ENCODE assay signal across 11 cellular contexts in the genomic region with DNA sequence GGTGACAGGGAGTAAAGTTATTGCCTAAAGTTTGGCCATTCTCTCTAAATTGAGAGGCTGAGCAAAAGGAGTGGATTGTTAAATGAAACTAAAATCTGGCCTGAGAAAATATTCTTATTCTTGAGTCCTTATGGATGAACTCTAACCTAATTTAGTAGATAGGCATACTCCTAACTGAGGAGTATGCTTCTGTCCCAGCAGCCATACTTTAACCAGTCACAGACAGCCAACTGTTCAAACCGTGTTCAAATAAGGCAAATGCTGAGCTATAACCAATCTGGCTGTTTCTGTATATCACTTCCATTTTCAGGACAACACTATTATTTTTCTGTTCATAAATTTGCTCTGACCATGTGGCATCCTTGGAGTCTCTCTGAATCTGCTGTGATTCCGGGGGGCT.
A peak's percentile ranks its signal among the peaks of the same experiment; 100 is the strongest.
DNase-seq lines count a peak whose midpoint lies in the region; ATAC-seq and TF ChIP-seq lines count a peak whose summit lies in the region.
"Had no signal": no experiment of that assay in that cellular context is flagged by ENCODE, and none has a peak within 500 bp of the region (broad histone marks: within the 10 kb centered on the region; RNA-seq: fewer than 3 reads in every experiment).

No MANE protein-coding gene starts in this region.

- intact Hi-C loops in PC-9 (cut with micrococcal nuclease; ENCODE audit: unreplicated experiment): no loop called here

- H3K4me1 Mint-ChIP-seq in activated CD8-positive, alpha-beta memory T cell treated with anti-CD3 and anti-CD28 coated beads, Interleukin-2, amount 10 ng/mL, durations not matched to agents 7 days and 5 days: peaks cover 14% of the 10 kb centered on the region

- TF ChIP-seq CTCF in PC-9 (conservative IDR thresholded peaks at IDR 0.05): no peak
- no peak for TF ChIP-seq CTCF in parathyroid adenoma (IDR thresholded peaks at IDR 0.05)

- H3K27ac Mint-ChIP-seq in activated CD8-positive, alpha-beta memory T cell treated with anti-CD3 and anti-CD28 coated beads, Interleukin-2, amount 10 ng/mL, durations not matched to agents 7 days and 5 days: peak overlapping the region; percentile 80
- H3K27ac Mint-ChIP-seq: nephron progenitor cell had no signal

- H3K4me1 ChIP-seq in PC-9 (replicated peaks; ENCODE audit: insufficient read depth) (peaks cover 12% of the 10 kb centered on the region), parathyroid adenoma (no peaks in the 10 kb centered on the region)

- peaks cover 5% of the 10 kb centered on the region for H3K9me3 Mint-ChIP-seq in activated CD8-positive, alpha-beta memory T cell treated with anti-CD3 and anti-CD28 coated beads, Interleukin-2, amount 10 ng/mL, durations not matched to agents 7 days and 5 days (ENCODE audit: low read depth)

- no peaks in the 10 kb centered on the region for H3K9me3 ChIP-seq in PC-9 (ENCODE audit: insufficient read depth, low read depth)
- H3K9me3 ChIP-seq in parathyroid adenoma (ENCODE audit: control insufficient read depth, low read length): no peaks in the 10 kb centered on the region

- no peaks in the 10 kb centered on the region for H4K20me1 ChIP-seq in PC-9 (ENCODE audit: insufficient read depth)

- H3K9ac ChIP-seq in parathyroid adenoma: no peak overlapping the region

- H3K4me2 ChIP-seq in PC-9: peak overlapping the region; percentile 58
- peak overlapping the region; percentile 24 for H3K4me2 ChIP-seq in parathyroid adenoma (ENCODE audit: low read length)

- H3K9me2 ChIP-seq in PC-9 (ENCODE audit: insufficient read depth): no peaks in the 10 kb centered on the region; the same call in 1 of the 2 replicates

- no TSS peak for BruUV-seq in PC-9 (replicated peaks; lab: Mats Ljungman, UMichigan)

- CTCF ChIA-PET in activated CD8-positive, alpha-beta memory T cell treated with anti-CD3 and anti-CD28 coated beads, Interleukin-2, amount 10 ng/mL, durations not matched to agents 7 days and 5 days (lab: Charles Lee): no interaction called here
- CTCF ChIA-PET in PC-9 (lab: Charles Lee): interaction anchor here (0.6 kb wide), 1 partner anchor 96 kb away, joined by 3 read pairs; no protein-coding TSS in a partner anchor

- H3K36me3 ChIP-seq in PC-9 (ENCODE audit: low read depth) (no peaks in the 10 kb centered on the region), parathyroid adenoma (ENCODE audit: control insufficient read depth, insufficient read depth, low read length) (no peaks in the 10 kb centered on the region)

- H3K79me2 ChIP-seq in PC-9 (ENCODE audit: low read depth) (no peaks in the 10 kb centered on the region), parathyroid adenoma (no peaks in the 10 kb centered on the region)

- H3K27me3 ChIP-seq in PC-9 (ENCODE audit: insufficient read depth, low read depth) (no peaks in the 10 kb centered on the region), parathyroid adenoma (ENCODE audit: control insufficient read depth, insufficient read depth, low read length) (no peaks in the 10 kb centered on the region)

- POLR2A ChIA-PET in PC-9 (lab: Charles Lee; ENCODE audit: unreplicated experiment): no interaction called here

- no peak for DNase-seq in activated CD8-positive, alpha-beta memory T cell treated with anti-CD3 and anti-CD28 coated beads, Interleukin-2, amount 10 ng/mL, durations not matched to agents 7 days and 5 days
- no peak for DNase-seq in activated CD8-positive, alpha-beta memory T cell treated with anti-CD3 and anti-CD28 coated beads, Interleukin-2, amount 50 U/mL, for 4 hours
- DNase-seq in PC-9 (no peak), T-helper 9 cell (no peak), middle frontal gyrus (ENCODE audit: extremely low spot score, low spot score) (no peak)
- DNase-seq in stimulated activated CD4-positive, alpha-beta T cell treated with anti-CD3 and anti-CD28 coated beads, Interleukin-4, amount 100 ng/mL, for 24 hours: no peak
- DNase-seq: amygdala, NCI-H2171 treated with DMSO at 0.1 percent for 48 hours, nephron progenitor cell had no signal

- no peaks in the 10 kb centered on the region for H3F3A ChIP-seq in PC-9 (ENCODE audit: insufficient read depth, low read depth)

- H3K27me3 Mint-ChIP-seq in activated CD8-positive, alpha-beta memory T cell treated with anti-CD3 and anti-CD28 coated beads, Interleukin-2, amount 10 ng/mL, durations not matched to agents 7 days and 5 days: no peaks in the 10 kb centered on the region

- H3K36me3 Mint-ChIP-seq in activated CD8-positive, alpha-beta memory T cell treated with anti-CD3 and anti-CD28 coated beads, Interleukin-2, amount 10 ng/mL, durations not matched to agents 7 days and 5 days: peaks cover 8% of the 10 kb centered on the region

- H3K27ac ChIP-seq in PC-9: no peak overlapping the region
- H3K27ac ChIP-seq in parathyroid adenoma: no peak overlapping the region

- peak overlapping the region; percentile 31 for H3K4me3 Mint-ChIP-seq in activated CD8-positive, alpha-beta memory T cell treated with anti-CD3 and anti-CD28 coated beads, Interleukin-2, amount 10 ng/mL, durations not matched to agents 7 days and 5 days
- H3K4me3 Mint-ChIP-seq: nephron progenitor cell had no signal

- H2AFZ ChIP-seq in PC-9 (peak overlapping the region; percentile 57; the same call in 1 of the 2 replicates), parathyroid adenoma (peak overlapping the region; percentile 54)

- H3K4me3 ChIP-seq in PC-9 (peak overlapping the region; percentile 41; the same call in 1 of the 2 replicates), parathyroid adenoma (ENCODE audit: low read depth, low read length) (no peak overlapping the region)

- no peak for ATAC-seq in activated CD8-positive, alpha-beta memory T cell treated with anti-CD3 and anti-CD28 coated beads, Interleukin-2, amount 10 ng/mL, durations not matched to agents 7 days and 5 days
- ATAC-seq in HG02763 (IDR thresholded peaks at IDR 0.05; ENCODE audit: unreplicated experiment): peak; percentile 18
